In genomic region chr17:21119247-21119944, GRCh38 we compare ENCODE assay signal across 8 cellular contexts. TPM values are rescaled to one million over a fixed set of nuclear protein-coding genes. Genes with fewer than 3 reads are reported as not detected.
DNase-seq lines count a peak whose midpoint lies in the region; ATAC-seq and TF ChIP-seq lines count a peak whose summit lies in the region.

No MANE protein-coding gene starts in this region.

- H3K4me2 ChIP-seq in OCI-LY1 (ENCODE audit: low read length), result peak overlapping the region; percentile 22

- peaks cover 0 to 7% (median 2%) of the 10 kb centered on the region in 5 donors for H3K27me3 Mint-ChIP-seq in naive thymus-derived CD8-positive, alpha-beta T cell
- H3K27me3 Mint-ChIP-seq in stimulated activated memory B cell treated with anti-CD40 and anti-IgM and Interleukin-4, amounts not matched to agents 10 μg/mL and 1 μg/mL and 100 μg/mL, for 72 hours, result no peaks in the 10 kb centered on the region

- peak; percentile 85 for TF ChIP-seq CTCF in OCI-LY1 (IDR thresholded peaks at IDR 0.05; ENCODE audit: low read length)

- no peaks in the 10 kb centered on the region for H3K9me3 ChIP-seq in OCI-LY1 (ENCODE audit: low read length)

- no peaks in the 10 kb centered on the region for H4K20me1 ChIP-seq in OCI-LY1 (ENCODE audit: insufficient read depth, low read length)

- H3K27ac ChIP-seq in OCI-LY1 (ENCODE audit: low read depth, low read length, poor library complexity, severe bottlenecking), result no peak overlapping the region

- ATAC-seq in HG03354 (IDR thresholded peaks at IDR 0.05; ENCODE audit: poor library complexity, severe bottlenecking, unreplicated experiment) (peak; percentile 68), GM21737 (IDR thresholded peaks at IDR 0.05; ENCODE audit: unreplicated experiment) (no peak)
- ATAC-seq in naive thymus-derived CD8-positive, alpha-beta T cell, result peak; percentile 86 to 97
- ATAC-seq in stimulated activated memory B cell treated with anti-CD40 and anti-IgM and Interleukin-4, amounts not matched to agents 10 μg/mL and 1 μg/mL and 100 μg/mL, for 72 hours, result peak; percentile 79

- no peaks in the 10 kb centered on the region for H3F3A ChIP-seq in OCI-LY1 (ENCODE audit: insufficient read depth, low read length)

- no peak overlapping the region for H2AFZ ChIP-seq in OCI-LY1 (ENCODE audit: low read length)

- no peak for TF ChIP-seq POLR2A in erythroblast (IDR thresholded peaks at IDR 0.05; ENCODE audit: low read length)

- H3K9me3 Mint-ChIP-seq in naive thymus-derived CD8-positive, alpha-beta T cell, result no peaks in the 10 kb centered on the region
- H3K9me3 Mint-ChIP-seq in stimulated activated memory B cell treated with anti-CD40 and anti-IgM and Interleukin-4, amounts not matched to agents 10 μg/mL and 1 μg/mL and 100 μg/mL, for 72 hours, result no peaks in the 10 kb centered on the region

- H3K27me3 ChIP-seq in OCI-LY1 (ENCODE audit: insufficient read depth, low read length), result no peaks in the 10 kb centered on the region

- H3K36me3 Mint-ChIP-seq in naive thymus-derived CD8-positive, alpha-beta T cell, result no peaks in the 10 kb centered on the region
- H3K36me3 Mint-ChIP-seq in stimulated activated memory B cell treated with anti-CD40 and anti-IgM and Interleukin-4, amounts not matched to agents 10 μg/mL and 1 μg/mL and 100 μg/mL, for 72 hours, result no peaks in the 10 kb centered on the region

- H3K9me2 ChIP-seq in OCI-LY1 (ENCODE audit: low read depth, low read length), result no peaks in the 10 kb centered on the region

- H3K36me3 ChIP-seq in OCI-LY1 (ENCODE audit: insufficient read depth, low read length), result no peaks in the 10 kb centered on the region

- no peaks in the 10 kb centered on the region for H3K79me2 ChIP-seq in OCI-LY1 (ENCODE audit: insufficient read depth, low read length)

- DNase-seq in DMS53 treated with DMSO at 0.1 percent for 48 hours (lab: John Stamatoyannopoulos, UW; ENCODE audit: unreplicated experiment) (peak; percentile 62), activated T-cell treated with anti-CD3 and anti-CD28 coated beads for 1 hour (ENCODE audit: low read depth) (peak; percentile 65), erythroblast (lab: John Stamatoyannopoulos, UW) (peak; percentile 69 to 85)
- DNase-seq in naive thymus-derived CD8-positive, alpha-beta T cell, result peak; percentile 52 to 80 (median 66)

- no peaks in the 10 kb centered on the region for H3K4me1 ChIP-seq in OCI-LY1 (ENCODE audit: insufficient read depth, low read length, severe bottlenecking)

- H3K27ac Mint-ChIP-seq in naive thymus-derived CD8-positive, alpha-beta T cell, result peak overlapping the region in 2 of 10 donors; percentile 0 to 10
- no peak overlapping the region for H3K27ac Mint-ChIP-seq in stimulated activated memory B cell treated with anti-CD40 and anti-IgM and Interleukin-4, amounts not matched to agents 10 μg/mL and 1 μg/mL and 100 μg/mL, for 72 hours

- H3K4me3 Mint-ChIP-seq in naive thymus-derived CD8-positive, alpha-beta T cell, result peak overlapping the region in 4 of 10 donors; percentile 1 to 5 (median 4)
- peak overlapping the region; percentile 16 for H3K4me3 Mint-ChIP-seq in stimulated activated memory B cell treated with anti-CD40 and anti-IgM and Interleukin-4, amounts not matched to agents 10 μg/mL and 1 μg/mL and 100 μg/mL, for 72 hours

- no peak overlapping the region for H3K9ac ChIP-seq in OCI-LY1 (ENCODE audit: low read length)

- POLR2A ChIA-PET in naive thymus-derived CD8-positive, alpha-beta T cell (lab: Charles Lee), result interaction anchor here (0.6 to 1.3 kb wide), 3 partner anchors 9 to 394 kb away, joined by 3 to 5 read pairs (median 4); partner anchors contain the start of gene USP22

- no peak overlapping the region for H3K4me3 ChIP-seq in OCI-LY1 (ENCODE audit: low read depth, low read length, poor library complexity, severe bottlenecking)

- peaks cover 3 to 11% (median 8%) of the 10 kb centered on the region in 4 donors for H3K4me1 Mint-ChIP-seq in naive thymus-derived CD8-positive, alpha-beta T cell
- H3K4me1 Mint-ChIP-seq in stimulated activated memory B cell treated with anti-CD40 and anti-IgM and Interleukin-4, amounts not matched to agents 10 μg/mL and 1 μg/mL and 100 μg/mL, for 72 hours, result peaks cover 6% of the 10 kb centered on the region

RNA-seq across cellular contexts. Expression of gene DHRS7B, which starts 7.4 kb away (rescaled TPM):
- total RNA-seq in naive thymus-derived CD8-positive, alpha-beta T cell, result 10 to 100 TPM; 10.8 to 11.7 TPM
- polyA plus RNA-seq in naive thymus-derived CD8-positive, alpha-beta T cell, result 1 to 10 TPM; 6.4 to 8.0 (median 7.0) TPM
